In genomic region chr1:6635910-6636760, GRCh38 we compare ENCODE assay signal across 23 cellular contexts. TPM values are rescaled to one million over a fixed set of nuclear protein-coding genes. Genes with fewer than 3 reads are reported as not detected.
DNase-seq lines count a peak whose midpoint lies in the region; ATAC-seq, FAIRE-seq and TF ChIP-seq lines count a peak whose summit lies in the region.
"Had no signal": no experiment of that assay in that cellular context is flagged by ENCODE, and none has a peak within 500 bp of the region (broad histone marks: within the 10 kb centered on the region; RNA-seq: fewer than 3 reads in every experiment).

No MANE protein-coding gene starts in this region.

- TF ChIP-seq CTCF in astrocyte (IDR thresholded peaks at IDR 0.05; ENCODE audit: insufficient read depth, low read depth, low read length) (peak; percentile 6), glutamatergic neuron (IDR thresholded peaks at IDR 0.05; ENCODE audit: partially characterized antibody, unreplicated experiment) (no peak), PC-9 (conservative IDR thresholded peaks at IDR 0.05) (no peak), breast epithelium (IDR thresholded peaks at IDR 0.05) (no peak)

- H3K9ac ChIP-seq in astrocyte (ENCODE audit: low read length) = no peak overlapping the region

- H3K27ac ChIP-seq in astrocyte (ENCODE audit: low read depth, low read length) (no peak overlapping the region), PC-9 (no peak overlapping the region), breast epithelium (no peak overlapping the region)

- intact Hi-C loops in PC-9 (cut with micrococcal nuclease; ENCODE audit: unreplicated experiment) (no loop called here), breast epithelium (cut with DNase I; ENCODE audit: low total_unique reads) (no loop called here)

- H3K9me3 ChIP-seq in astrocyte (ENCODE audit: insufficient read depth, low read depth, low read length) = no peaks in the 10 kb centered on the region
- H3K9me3 ChIP-seq in PC-9 (ENCODE audit: insufficient read depth, low read depth) = no peaks in the 10 kb centered on the region
- no peaks in the 10 kb centered on the region for H3K9me3 ChIP-seq in breast epithelium

- peaks cover 92% of the 10 kb centered on the region for H3K36me3 Mint-ChIP-seq in activated T-cell treated with anti-CD3 and anti-CD28 coated beads, Interleukin-2, amount 50 U/mL, for 24 hours (ENCODE audit: low read depth)
- H3K36me3 Mint-ChIP-seq in activated T-cell treated with anti-CD3 and anti-CD28 coated beads, Interleukin-2, amount 50 U/mL, for 72 hours (ENCODE audit: insufficient read depth in 2 of 2) = peaks cover 5 to 19% of the 10 kb centered on the region in 2 donors
- H3K36me3 Mint-ChIP-seq in astrocyte (ENCODE audit: low read depth, unreplicated experiment) (peaks cover 13% of the 10 kb centered on the region), glutamatergic neuron (ENCODE audit: unreplicated experiment) (no peaks in the 10 kb centered on the region)

- H2AFZ ChIP-seq in astrocyte (ENCODE audit: low read depth, low read length) = no peak overlapping the region
- H2AFZ ChIP-seq in PC-9 = no peak overlapping the region

- FAIRE-seq in astrocyte (lab: Jason Lieb, UNC) = no peak
- FAIRE-seq: kidney had no signal

- DNase-seq in activated T-cell treated with anti-CD3 and anti-CD28 coated beads, Interleukin-2, amount 50 U/mL, for 24 hours = no peak
- DNase-seq in activated T-cell treated with anti-CD3 and anti-CD28 coated beads, Interleukin-2, amount 50 U/mL, for 72 hours = no peak
- DNase-seq in astrocyte (ENCODE audit: low read depth) (no peak), glutamatergic neuron (no peak), PC-9 (no peak), breast epithelium (ENCODE audit: low spot score in 2 of 2) (no peak), DMS79 treated with DMSO at 0.1 percent for 48 hours (lab: John Stamatoyannopoulos, UW) (no peak)
- DNase-seq in activated effector memory CD4-positive, alpha-beta T cell treated with anti-CD3 and anti-CD28 coated beads, Interleukin-2, amount 50 U/mL, for 16 hours = no peak
- DNase-seq: activated CD4-positive, alpha-beta T cell treated with anti-CD3 and anti-CD28 coated beads, Interleukin-2, amount 50 U/mL, for 4 hours; activated naive CD4-positive, alpha-beta T cell treated with Interleukin-2 at 50 U/mL for 16 hours; aorta; CD4-positive, alpha-beta T cell; DMS153; kidney; MV-4-11; naive thymus-derived CD4-positive, alpha-beta T cell; NCI-H2081 treated with DMSO at 0.1 percent for 48 hours; NCI-H524 treated with DMSO at 0.1 percent for 48 hours; SHP77 treated with DMSO at 0.1 percent for 48 hours; stimulated activated CD4-positive, alpha-beta T cell treated with anti-CD3 and anti-CD28 coated beads, Interleukin-1b, Interleukin-23, amount 100 ng/mL, for 48 hours; stimulated activated naive CD8-positive, alpha-beta T cell treated with anti-CD3 and anti-CD28 coated beads, Interleukin-15, Interleukin-2, amounts not matched to agents 100 U/mL and 50 U/mL, for 24 hours; T-helper 1 cell; trophoblast cell had no signal

- H3K4me3 Mint-ChIP-seq in activated T-cell treated with anti-CD3 and anti-CD28 coated beads, Interleukin-2, amount 50 U/mL, for 24 hours = no peak overlapping the region
- no peak overlapping the region for H3K4me3 Mint-ChIP-seq in activated T-cell treated with anti-CD3 and anti-CD28 coated beads, Interleukin-2, amount 50 U/mL, for 72 hours
- H3K4me3 Mint-ChIP-seq in astrocyte (ENCODE audit: unreplicated experiment) = no peak overlapping the region
- peak overlapping the region; percentile 25 for H3K4me3 Mint-ChIP-seq in glutamatergic neuron (ENCODE audit: unreplicated experiment)
- H3K4me3 Mint-ChIP-seq: CD4-positive, alpha-beta T cell; naive thymus-derived CD4-positive, alpha-beta T cell had no signal

- H3K36me3 ChIP-seq in astrocyte (ENCODE audit: insufficient read depth, low read length) (peaks cover 14% of the 10 kb centered on the region), PC-9 (ENCODE audit: low read depth) (no peaks in the 10 kb centered on the region), breast epithelium (peaks cover 6% of the 10 kb centered on the region)

- H3K4me1 ChIP-seq in astrocyte (ENCODE audit: insufficient read depth, low read length) (peaks cover 9% of the 10 kb centered on the region), PC-9 (replicated peaks; ENCODE audit: insufficient read depth) (no peaks in the 10 kb centered on the region), breast epithelium (no peaks in the 10 kb centered on the region)

- H3F3A ChIP-seq in PC-9 (ENCODE audit: insufficient read depth, low read depth) = no peaks in the 10 kb centered on the region

- H3K4me2 ChIP-seq in astrocyte (ENCODE audit: low read length) = no peak overlapping the region
- no peak overlapping the region for H3K4me2 ChIP-seq in PC-9

- peak overlapping the region; percentile 34 for H3K27ac Mint-ChIP-seq in activated T-cell treated with anti-CD3 and anti-CD28 coated beads, Interleukin-2, amount 50 U/mL, for 24 hours
- no peak overlapping the region for H3K27ac Mint-ChIP-seq in activated T-cell treated with anti-CD3 and anti-CD28 coated beads, Interleukin-2, amount 50 U/mL, for 72 hours
- H3K27ac Mint-ChIP-seq in astrocyte (ENCODE audit: unreplicated experiment) (no peak overlapping the region), glutamatergic neuron (ENCODE audit: unreplicated experiment) (no peak overlapping the region)
- H3K27ac Mint-ChIP-seq: CD4-positive, alpha-beta T cell had no signal

- no peaks in the 10 kb centered on the region for H3K27me3 ChIP-seq in astrocyte (ENCODE audit: insufficient read depth, low read length)
- H3K27me3 ChIP-seq in PC-9 (ENCODE audit: insufficient read depth, low read depth) = no peaks in the 10 kb centered on the region
- H3K27me3 ChIP-seq in breast epithelium = no peaks in the 10 kb centered on the region

- H4K20me1 ChIP-seq in astrocyte (ENCODE audit: insufficient read depth, low read length) = peaks cover 4% of the 10 kb centered on the region
- H4K20me1 ChIP-seq in PC-9 (ENCODE audit: insufficient read depth) = no peaks in the 10 kb centered on the region

- no peaks in the 10 kb centered on the region for H3K9me3 Mint-ChIP-seq in activated T-cell treated with anti-CD3 and anti-CD28 coated beads, Interleukin-2, amount 50 U/mL, for 24 hours
- H3K9me3 Mint-ChIP-seq in activated T-cell treated with anti-CD3 and anti-CD28 coated beads, Interleukin-2, amount 50 U/mL, for 72 hours = no peaks in the 10 kb centered on the region
- H3K9me3 Mint-ChIP-seq in astrocyte (ENCODE audit: unreplicated experiment) (no peaks in the 10 kb centered on the region), glutamatergic neuron (ENCODE audit: unreplicated experiment) (peaks cover 9% of the 10 kb centered on the region)
- H3K9me3 Mint-ChIP-seq: CD4-positive, alpha-beta T cell; naive thymus-derived CD4-positive, alpha-beta T cell had no signal

- H3K9me2 ChIP-seq in PC-9 (ENCODE audit: insufficient read depth) = no peaks in the 10 kb centered on the region

- no peak for ATAC-seq in activated T-cell treated with anti-CD3 and anti-CD28 coated beads, Interleukin-2, amount 50 U/mL, for 72 hours (replicated peaks in 1 of 2)
- ATAC-seq: naive thymus-derived CD4-positive, alpha-beta T cell; stimulated activated naive CD8-positive, alpha-beta T cell treated with anti-CD3 and anti-CD28 coated beads, Interleukin-15, Interleukin-2, amounts not matched to agents 100 U/mL and 50 U/mL, for 24 hours had no signal

- BruUV-seq in PC-9 (replicated peaks; lab: Mats Ljungman, UMichigan) = no TSS peak

- no peaks in the 10 kb centered on the region for H3K4me1 Mint-ChIP-seq in activated T-cell treated with anti-CD3 and anti-CD28 coated beads, Interleukin-2, amount 50 U/mL, for 24 hours (ENCODE audit: low read depth)
- no peaks in the 10 kb centered on the region for H3K4me1 Mint-ChIP-seq in activated T-cell treated with anti-CD3 and anti-CD28 coated beads, Interleukin-2, amount 50 U/mL, for 72 hours (ENCODE audit: low read depth)
- no peaks in the 10 kb centered on the region for H3K4me1 Mint-ChIP-seq in astrocyte (ENCODE audit: low read depth, unreplicated experiment)
- peaks cover 7% of the 10 kb centered on the region for H3K4me1 Mint-ChIP-seq in glutamatergic neuron (ENCODE audit: low read depth, unreplicated experiment)
- H3K4me1 Mint-ChIP-seq: naive thymus-derived CD4-positive, alpha-beta T cell had no signal

- no peaks in the 10 kb centered on the region for H3K79me2 ChIP-seq in astrocyte (ENCODE audit: insufficient read depth, low read length)
- no peaks in the 10 kb centered on the region for H3K79me2 ChIP-seq in PC-9 (ENCODE audit: low read depth)

- no peak for TF ChIP-seq POLR2A in breast epithelium (IDR thresholded peaks at IDR 0.05)

- POLR2A ChIA-PET in PC-9 (lab: Charles Lee; ENCODE audit: unreplicated experiment) = interaction anchor here (0.6 kb wide), 1 partner anchor 19 kb away, joined by 5 read pairs; no protein-coding TSS in a partner anchor

- H3K27me3 Mint-ChIP-seq in activated T-cell treated with anti-CD3 and anti-CD28 coated beads, Interleukin-2, amount 50 U/mL, for 24 hours = no peaks in the 10 kb centered on the region
- H3K27me3 Mint-ChIP-seq in activated T-cell treated with anti-CD3 and anti-CD28 coated beads, Interleukin-2, amount 50 U/mL, for 72 hours (ENCODE audit: low read depth) = no peaks in the 10 kb centered on the region
- H3K27me3 Mint-ChIP-seq in astrocyte (ENCODE audit: low read depth, unreplicated experiment) = no peaks in the 10 kb centered on the region
- peaks cover 5% of the 10 kb centered on the region for H3K27me3 Mint-ChIP-seq in glutamatergic neuron (ENCODE audit: unreplicated experiment)
- H3K27me3 Mint-ChIP-seq: CD4-positive, alpha-beta T cell; naive thymus-derived CD4-positive, alpha-beta T cell had no signal

- no peak overlapping the region for H3K4me3 ChIP-seq in astrocyte (ENCODE audit: insufficient read depth, low read depth, low read length)
- no peak overlapping the region for H3K4me3 ChIP-seq in PC-9
- H3K4me3 ChIP-seq in breast epithelium = no peak overlapping the region

- CTCF ChIA-PET in PC-9 (lab: Charles Lee) = no interaction called here

RNA-seq across cellular contexts. Expression of gene THAP3, which starts 11.5 kb away (rescaled TPM):
- 10 to 100 TPM; 27.0 to 30.5 TPM for total RNA-seq in activated T-cell treated with anti-CD3 and anti-CD28 coated beads, Interleukin-2, amount 50 U/mL, for 72 hours
- total RNA-seq in astrocyte = 15.1 and 16.5 TPM in 2 replicates
- 30.2 TPM for total RNA-seq in glutamatergic neuron (ENCODE audit: unreplicated experiment)
- total RNA-seq in PC-9 (2021) = 14.6 and 18.7 TPM in 2 replicates
- total RNA-seq in breast epithelium = 10 to 100 TPM; 20.3 to 28.2 (median 28.1) TPM

RNA-seq across cellular contexts. Expression of gene PHF13, which starts 22.6 kb away (rescaled TPM):
- 10 to 100 TPM; 16.5 to 19.3 TPM for total RNA-seq in activated T-cell treated with anti-CD3 and anti-CD28 coated beads, Interleukin-2, amount 50 U/mL, for 72 hours
- total RNA-seq in astrocyte (23.7 and 24.7 TPM in 2 replicates), glutamatergic neuron (ENCODE audit: unreplicated experiment) (13.2 TPM), PC-9 (2021) (18.2 and 20.9 TPM in 2 replicates), breast epithelium (10 to 100 TPM; 10.9 to 18.3 (median 14.4) TPM)

RNA-seq across cellular contexts. Expression of gene KLHL21, which starts 33.5 kb away (rescaled TPM):
- total RNA-seq in activated T-cell treated with anti-CD3 and anti-CD28 coated beads, Interleukin-2, amount 50 U/mL, for 72 hours = 10 to 100 TPM; 24.2 to 26.1 TPM
- total RNA-seq in astrocyte (39.7 and 42.3 TPM in 2 replicates), glutamatergic neuron (ENCODE audit: unreplicated experiment) (9.2 TPM), PC-9 (2021) (20.6 and 24.4 TPM in 2 replicates), breast epithelium (10 to 100 TPM; 45.2 to 61.3 (median 58.1) TPM)

RNA-seq across cellular contexts. Expression of gene ZBTB48, which starts 56.3 kb away (rescaled TPM):
- total RNA-seq in activated T-cell treated with anti-CD3 and anti-CD28 coated beads, Interleukin-2, amount 50 U/mL, for 72 hours = 10 to 100 TPM; 39.2 to 50.6 TPM
- total RNA-seq in astrocyte = 20.0 and 26.5 TPM in 2 replicates
- total RNA-seq in glutamatergic neuron (ENCODE audit: unreplicated experiment) = 39.0 TPM
- total RNA-seq in PC-9 (2021) = 17.2 and 25.5 TPM in 2 replicates
- total RNA-seq in breast epithelium = 10 to 100 TPM; 19.3 to 19.6 (median 19.4) TPM
